ENCODE assay signal across 17 cellular contexts in the genomic region with DNA sequence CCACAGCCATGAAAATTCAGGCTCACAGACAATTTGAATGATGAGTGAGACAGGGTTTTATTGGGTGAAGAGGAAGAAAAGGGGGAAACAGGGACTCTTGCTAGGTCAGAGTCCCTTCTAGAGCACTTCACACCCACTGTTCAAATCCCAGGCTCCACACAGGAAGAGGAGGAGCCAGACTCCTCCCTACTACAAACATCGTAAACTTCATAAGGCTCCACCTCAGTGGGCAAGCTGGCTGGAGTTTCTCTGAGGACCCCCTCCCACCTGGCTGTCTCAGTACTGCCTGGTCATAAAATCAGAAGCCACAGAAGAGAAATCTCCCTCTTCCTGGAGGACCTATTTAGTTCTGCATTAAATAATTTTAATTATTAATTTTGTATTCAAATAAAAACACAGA.
DNase-seq lines count a peak whose midpoint lies in the region; ATAC-seq and TF ChIP-seq lines count a peak whose summit lies in the region.
"Had no signal": no experiment of that assay in that cellular context is flagged by ENCODE, and none has a peak within 500 bp of the region (broad histone marks: within the 10 kb centered on the region; RNA-seq: fewer than 3 reads in every experiment).

No MANE protein-coding gene starts in this region.

- no peak overlapping the region for H3K27ac Mint-ChIP-seq in activated CD4-positive, alpha-beta memory T cell treated with anti-CD3 and anti-CD28 coated beads for 36 hours
- H3K27ac Mint-ChIP-seq: B cell; CD4-positive, alpha-beta T cell; HFFc6 had no signal

- TF ChIP-seq CTCF in left ventricle myocardium inferior (IDR thresholded peaks at IDR 0.05; ENCODE audit: borderline replicate concordance) (no peak), VCaP (conservative IDR thresholded peaks at IDR 0.05) (no peak), body of pancreas (IDR thresholded peaks at IDR 0.05) (no peak)

- CTCF ChIA-PET in activated CD4-positive, alpha-beta memory T cell treated with anti-CD3 and anti-CD28 coated beads for 36 hours (lab: Charles Lee), result no interaction called here

- TF ChIP-seq POLR2A in body of pancreas (IDR thresholded peaks at IDR 0.05), result no peak

- DNase-seq in left ventricle myocardium inferior (no peak), Right ventricle myocardium inferior (ENCODE audit: missing footprints) (no peak), left colon (no peak), body of pancreas (no peak), NCI-H524 treated with DMSO at 0.1 percent for 48 hours (lab: John Stamatoyannopoulos, UW) (no peak)
- DNase-seq in activated CD4-positive, alpha-beta memory T cell treated with anti-CD3 and anti-CD28 coated beads for 36 hours, result no peak
- DNase-seq: C1 segment of cervical spinal cord; CD4-positive, alpha-beta T cell; DMS79 treated with DMSO at 0.1 percent for 48 hours; EL; GOT3; HFFc6 had no signal

- no peaks in the 10 kb centered on the region for H3K36me3 ChIP-seq in left ventricle myocardium inferior
- H3K36me3 ChIP-seq in body of pancreas (replicated peaks in 1 of 2; ENCODE audit: insufficient read depth in 1 of 2, low read depth in 2 of 2), result no peaks in the 10 kb centered on the region
- H3K36me3 ChIP-seq: HAP-1 had no signal

- H3K36me3 Mint-ChIP-seq in activated CD4-positive, alpha-beta memory T cell treated with anti-CD3 and anti-CD28 coated beads for 36 hours, result no peaks in the 10 kb centered on the region

- H3K27me3 ChIP-seq in left ventricle myocardium inferior (ENCODE audit: low read depth) (no peaks in the 10 kb centered on the region), body of pancreas (no peaks in the 10 kb centered on the region)

- ATAC-seq in Right ventricle myocardium inferior (no peak), left colon (peak; percentile 51), body of pancreas (no peak), GM21423 (IDR thresholded peaks at IDR 0.05; ENCODE audit: unreplicated experiment) (no peak)

- H3K9me3 Mint-ChIP-seq in activated CD4-positive, alpha-beta memory T cell treated with anti-CD3 and anti-CD28 coated beads for 36 hours, result no peaks in the 10 kb centered on the region
- H3K9me3 Mint-ChIP-seq: CD4-positive, alpha-beta T cell; HFFc6 had no signal

- H3K27me3 Mint-ChIP-seq in activated CD4-positive, alpha-beta memory T cell treated with anti-CD3 and anti-CD28 coated beads for 36 hours, result peaks cover 9% of the 10 kb centered on the region

- WGBS in body of pancreas, 2 donors, result 76 to 96% methylated on average over 1 of the region's 1 CpG

- H3K9me3 ChIP-seq in left ventricle myocardium inferior (replicated peaks), result no peaks in the 10 kb centered on the region
- no peaks in the 10 kb centered on the region for H3K9me3 ChIP-seq in body of pancreas
- H3K9me3 ChIP-seq: HAP-1 had no signal

- H3K4me3 ChIP-seq in left ventricle myocardium inferior, result no peak overlapping the region
- H3K4me3 ChIP-seq in body of pancreas, result no peak overlapping the region
- H3K4me3 ChIP-seq: HAP-1 had no signal

- H3K4me1 ChIP-seq in left ventricle myocardium inferior (peaks cover 32% of the 10 kb centered on the region), body of pancreas (no peaks in the 10 kb centered on the region)
- H3K4me1 ChIP-seq: HAP-1 had no signal

- H3K4me1 Mint-ChIP-seq in activated CD4-positive, alpha-beta memory T cell treated with anti-CD3 and anti-CD28 coated beads for 36 hours (ENCODE audit: low read depth), result no peaks in the 10 kb centered on the region
- H3K4me1 Mint-ChIP-seq: B cell had no signal

- intact Hi-C loops in left ventricle myocardium inferior (cut with micrococcal nuclease) (no loop called here), Right ventricle myocardium inferior (cut with DNase I) (loop anchor here (10.0 kb wide), 2 partner anchors 219 to 389 kb away; no protein-coding TSS in a partner anchor), left colon (cut with DNase I, micrococcal nuclease) (no loop called here), body of pancreas (cut with DNase I) (no loop called here)
- intact Hi-C loops in activated CD4-positive, alpha-beta memory T cell treated with anti-CD3 and anti-CD28 coated beads for 36 hours (cut with micrococcal nuclease), result no loop called here

- H3K27ac ChIP-seq in left ventricle myocardium inferior (replicated peaks) (peak overlapping the region; percentile 65), VCaP (peak overlapping the region; percentile 85; the same call in 1 of the 2 replicates), body of pancreas (no peak overlapping the region)
- H3K27ac ChIP-seq: HL-60 had no signal

- POLR2A ChIA-PET in activated CD4-positive, alpha-beta memory T cell treated with anti-CD3 and anti-CD28 coated beads for 36 hours (lab: Charles Lee), result no interaction called here

- H3K4me3 Mint-ChIP-seq in activated CD4-positive, alpha-beta memory T cell treated with anti-CD3 and anti-CD28 coated beads for 36 hours, result no peak overlapping the region
- H3K4me3 Mint-ChIP-seq: B cell; CD4-positive, alpha-beta T cell; HFFc6 had no signal

Comparison
In these comparisons a context has a peak if more than half of its experiments do, and no peak if none do; other contexts are left out.
1. H3K27ac ChIP-seq: peak in left ventricle myocardium inferior (single experiment) and VCaP (single experiment); none in body of pancreas (0 of 4).